8 cellular contexts compared by ENCODE assay signal in genomic region chr7:27031289-27032172, GRCh38.
DNase-seq lines count a peak whose midpoint lies in the region; ATAC-seq and TF ChIP-seq lines count a peak whose summit lies in the region.

No MANE protein-coding gene starts in this region.

- no peak overlapping the region for H3K4me2 ChIP-seq in OCI-LY7 (ENCODE audit: low read length)

- CTCF ChIA-PET in OCI-LY7 (lab: Charles Lee; ENCODE audit: unreplicated experiment), result no interaction called here

- POLR2A ChIA-PET in OCI-LY7 (lab: Charles Lee), result interaction anchor here (0.6 to 1.1 kb wide), 4 partner anchors 22 to 482 kb away, joined by 3 read pairs; no protein-coding TSS in a partner anchor

- H4K20me1 ChIP-seq in OCI-LY7 (ENCODE audit: insufficient read depth, low read length), result no peaks in the 10 kb centered on the region

- no peak for ATAC-seq in HG03025 (IDR thresholded peaks at IDR 0.05; ENCODE audit: low FRiP score, unreplicated experiment)

- peak; percentile 29 for DNase-seq in GM04504 (ENCODE audit: low read depth)
- peak; percentile 89 for DNase-seq in HCEC 1CT
- peak; percentile 12 for DNase-seq in OCI-LY7 (ENCODE audit: low spot score)
- peak; percentile 66 to 82 for DNase-seq in foreskin fibroblast
- peak; percentile 68 for DNase-seq in stromal cell of bone marrow (ENCODE audit: low read depth)
- no peak for DNase-seq in ureter (ENCODE audit: low spot score)
- no peak for DNase-seq in NCI-H2029 (lab: John Stamatoyannopoulos, UW)

- H3K4me3 ChIP-seq in OCI-LY7 (ENCODE audit: low read depth, low read length, poor library complexity, severe bottlenecking) (no peak overlapping the region), foreskin fibroblast (ENCODE audit: low read depth in 1 of 2, low read length in 2 of 2) (no peak overlapping the region)

- no peak for TF ChIP-seq CTCF in OCI-LY7 (conservative IDR thresholded peaks at IDR 0.05; ENCODE audit: low read length)
- no peak for TF ChIP-seq CTCF in foreskin fibroblast (IDR thresholded peaks at IDR 0.05; ENCODE audit: low read depth, low read length)

- peak overlapping the region; percentile 65 for H2AFZ ChIP-seq in OCI-LY7 (ENCODE audit: low read length)

- intact Hi-C loops in OCI-LY7 (cut with micrococcal nuclease; ENCODE audit: unreplicated experiment), result no loop called here

- no peak overlapping the region for H3K27ac ChIP-seq in OCI-LY7 (ENCODE audit: low read depth, low read length, poor library complexity, severe bottlenecking)

- H3K9me3 ChIP-seq in OCI-LY7 (ENCODE audit: low read length), result no peaks in the 10 kb centered on the region

- no TSS peak for BruUV-seq in OCI-LY7 (replicated peaks; lab: Mats Ljungman, UMichigan)

- H3K36me3 ChIP-seq in OCI-LY7 (ENCODE audit: insufficient read depth, low read length), result no peaks in the 10 kb centered on the region

- no peaks in the 10 kb centered on the region for H3K9me2 ChIP-seq in OCI-LY7 (ENCODE audit: insufficient read depth, low read length)

- H3K79me2 ChIP-seq in OCI-LY7 (ENCODE audit: insufficient read depth, low read depth, low read length), result no peaks in the 10 kb centered on the region

- H3K4me1 ChIP-seq in OCI-LY7 (ENCODE audit: insufficient read depth, low read length, poor library complexity, severe bottlenecking), result no peaks in the 10 kb centered on the region

Comparison
In these comparisons a context has a peak if more than half of its experiments do, and no peak if none do; other contexts are left out.
1. DNase-seq: peak in GM04504 (single experiment), HCEC 1CT (single experiment), OCI-LY7 (single experiment), foreskin fibroblast (2 of 2) and stromal cell of bone marrow (single experiment); none in ureter (single experiment) and NCI-H2029 (single experiment).